In the genomic region with DNA sequence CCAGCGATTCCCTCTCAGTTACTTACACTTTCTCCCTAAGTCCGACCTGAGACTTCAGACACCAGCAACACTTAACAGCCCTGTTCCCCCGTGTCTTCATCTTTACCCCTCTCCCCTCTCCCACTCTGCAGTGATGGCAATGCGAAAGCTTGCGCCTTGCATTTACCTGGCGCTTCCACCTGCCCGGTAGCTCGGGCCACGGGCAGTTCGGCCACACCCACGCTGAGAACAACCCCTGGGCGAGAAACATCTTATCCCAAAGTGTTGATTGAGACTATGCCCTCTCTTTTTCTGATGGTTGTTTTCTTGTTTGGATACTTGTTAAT, we compare ENCODE assay signal across 8 cellular contexts. TPM values are rescaled to one million over a fixed set of nuclear protein-coding genes. Genes with fewer than 3 reads are reported as not detected.
DNase-seq lines count a peak whose midpoint lies in the region; ATAC-seq and TF ChIP-seq lines count a peak whose summit lies in the region.

No MANE protein-coding gene starts in this region.

- POLR2A ChIA-PET in Panc1 (lab: Charles Lee): interaction anchor here (0.6 kb wide), 1 partner anchor 36 kb away, joined by 4 read pairs; no protein-coding TSS in a partner anchor

- intact Hi-C loops in Panc1 (cut with micrococcal nuclease; ENCODE audit: unreplicated experiment): no loop called here

- peaks cover 40 to 74% (median 65%) of the 10 kb centered on the region in 10 experiments for H3K4me1 ChIP-seq in BLaER1 treated with 17β-estradiol and CSF1 and Interleukin-3, amounts not matched to agents 10 nM and 100 nM
- H3K4me1 ChIP-seq in Panc1 (ENCODE audit: control insufficient read depth, insufficient read depth, low read length) (peaks cover 14% of the 10 kb centered on the region; the same call in 1 of the 2 replicates), right atrium auricular region (peaks cover 0 to 27% of the 10 kb centered on the region in 2 donors)

- peaks cover 0 to 6% (median 0%) of the 10 kb centered on the region in 11 experiments; a peak in 1 of 22 replicates for H4K20me1 ChIP-seq in BLaER1 treated with 17β-estradiol and CSF1 and Interleukin-3, amounts not matched to agents 10 nM and 100 nM

- TF ChIP-seq CTCF in Panc1 (IDR thresholded peaks at IDR 0.05): no peak
- no peak for TF ChIP-seq CTCF in right atrium auricular region (IDR thresholded peaks at IDR 0.05)

- H3K9ac ChIP-seq in BLaER1 treated with 17β-estradiol and CSF1 and Interleukin-3, amounts not matched to agents 10 nM and 100 nM: peak overlapping the region; percentile 79 to 96 (median 91)

- CTCF ChIA-PET in Panc1 (lab: Charles Lee): no interaction called here

- no peaks in the 10 kb centered on the region for H3K27me3 ChIP-seq in BLaER1 treated with 17β-estradiol and CSF1 and Interleukin-3, amounts not matched to agents 10 nM and 100 nM
- no peaks in the 10 kb centered on the region for H3K27me3 ChIP-seq in Panc1 (ENCODE audit: control insufficient read depth, insufficient read depth, low read length)
- H3K27me3 ChIP-seq in right atrium auricular region: no peaks in the 10 kb centered on the region

- peak; percentile 8 for ATAC-seq in GM21717 (IDR thresholded peaks at IDR 0.05; ENCODE audit: unreplicated experiment)
- ATAC-seq in Panc1: no peak
- ATAC-seq in stimulated activated effector memory CD8-positive, alpha-beta T cell treated with anti-CD3 and anti-CD28 coated beads, Interleukin-12 subunit alpha, Interleukin-12 subunit beta, amount 100 ng/mL, for 72 hours: no peak

- H3K4me2 ChIP-seq in BLaER1 treated with 17β-estradiol and CSF1 and Interleukin-3, amounts not matched to agents 10 nM and 100 nM: peak overlapping the region; percentile 86 to 99 (median 93)

- peak overlapping the region; percentile 79 to 99 (median 93) for H3K4me3 ChIP-seq in BLaER1 treated with 17β-estradiol and CSF1 and Interleukin-3, amounts not matched to agents 10 nM and 100 nM
- H3K4me3 ChIP-seq in Panc1 (ENCODE audit: low read depth in 2 of 2, low read length in 2 of 2) (peak overlapping the region; percentile 96), right atrium auricular region (peak overlapping the region; percentile 77 to 96)

- H3K27ac Mint-ChIP-seq in stimulated activated effector memory CD8-positive, alpha-beta T cell treated with anti-CD3 and anti-CD28 coated beads, Interleukin-12 subunit alpha, Interleukin-12 subunit beta, amount 100 ng/mL, for 72 hours: no peak overlapping the region

- peaks cover 0 to 4% (median 0%) of the 10 kb centered on the region in 11 experiments; a peak in 1 of 22 replicates for H3K9me3 ChIP-seq in BLaER1 treated with 17β-estradiol and CSF1 and Interleukin-3, amounts not matched to agents 10 nM and 100 nM (replicated peaks in 1 of 11)
- no peaks in the 10 kb centered on the region for H3K9me3 ChIP-seq in Panc1 (ENCODE audit: control insufficient read depth, insufficient read depth, low read depth, low read length)
- no peaks in the 10 kb centered on the region for H3K9me3 ChIP-seq in right atrium auricular region

- no peaks in the 10 kb centered on the region for H3K9me3 Mint-ChIP-seq in stimulated activated effector memory CD8-positive, alpha-beta T cell treated with anti-CD3 and anti-CD28 coated beads, Interleukin-12 subunit alpha, Interleukin-12 subunit beta, amount 100 ng/mL, for 72 hours

- peaks cover 12 to 42% (median 26%) of the 10 kb centered on the region in 11 experiments; a peak in 19 of 22 replicates for H3K36me3 ChIP-seq in BLaER1 treated with 17β-estradiol and CSF1 and Interleukin-3, amounts not matched to agents 10 nM and 100 nM
- H3K36me3 ChIP-seq in Panc1 (ENCODE audit: control insufficient read depth, insufficient read depth, low read length) (peaks cover 15% of the 10 kb centered on the region; the same call in 1 of the 2 replicates), right atrium auricular region (peaks cover 7% of the 10 kb centered on the region)

- H3K36me3 Mint-ChIP-seq in stimulated activated effector memory CD8-positive, alpha-beta T cell treated with anti-CD3 and anti-CD28 coated beads, Interleukin-12 subunit alpha, Interleukin-12 subunit beta, amount 100 ng/mL, for 72 hours: no peaks in the 10 kb centered on the region

- no peaks in the 10 kb centered on the region for H3K4me1 Mint-ChIP-seq in stimulated activated effector memory CD8-positive, alpha-beta T cell treated with anti-CD3 and anti-CD28 coated beads, Interleukin-12 subunit alpha, Interleukin-12 subunit beta, amount 100 ng/mL, for 72 hours

- DNase-seq in Panc1 (ENCODE audit: low read depth, low spot score): no peak
- DNase-seq in right atrium auricular region (ENCODE audit: low spot score): no peak
- peak; percentile 13 for DNase-seq in stimulated activated naive CD4-positive, alpha-beta T cell treated with Interleukin-2 at 50 U/mL for 16 hours (lab: John Stamatoyannopoulos, UW)
- no peak for DNase-seq in effector CD4-positive, alpha-beta T cell
- no peak for DNase-seq in stimulated activated effector memory CD8-positive, alpha-beta T cell treated with anti-CD3 and anti-CD28 coated beads, Interleukin-12 subunit alpha, Interleukin-12 subunit beta, amount 100 ng/mL, for 72 hours (ENCODE audit: low spot score in 2 of 2)
- no peak for DNase-seq in dedifferentiated amniotic fluid mesenchymal stem cell (ENCODE audit: extremely low spot score)

- no TSS peak for BruUV-seq in Panc1 (replicated peaks; lab: Mats Ljungman, UMichigan)

- peak overlapping the region; percentile 85 to 98 (median 94) for H3K27ac ChIP-seq in BLaER1 treated with 17β-estradiol and CSF1 and Interleukin-3, amounts not matched to agents 10 nM and 100 nM
- H3K27ac ChIP-seq in Panc1 (ENCODE audit: low read length) (peak overlapping the region; percentile 90), right atrium auricular region (peak overlapping the region; percentile 83 to 90)

- in situ Hi-C loops in Panc1 (cut with HindIII; ENCODE audit: low pct_unique_long_range_greater_than_20kb, low sequenced_read_pairs): no loop called here

- H3K4me3 Mint-ChIP-seq in stimulated activated effector memory CD8-positive, alpha-beta T cell treated with anti-CD3 and anti-CD28 coated beads, Interleukin-12 subunit alpha, Interleukin-12 subunit beta, amount 100 ng/mL, for 72 hours: no peak overlapping the region

RNA-seq across cellular contexts. Expression of gene DNAJC10, which starts 0.6 kb away (rescaled TPM):
- total RNA-seq in Panc1 (2021; ENCODE audit: unreplicated experiment) (122 TPM), right atrium auricular region (10 to 100 TPM; 26.1 to 29.4 TPM)
- 53.7 TPM for polyA plus RNA-seq in Panc1 (2012; ENCODE audit: insufficient read length)
